1 cellular context compared by ENCODE assay signal in the genomic region with DNA sequence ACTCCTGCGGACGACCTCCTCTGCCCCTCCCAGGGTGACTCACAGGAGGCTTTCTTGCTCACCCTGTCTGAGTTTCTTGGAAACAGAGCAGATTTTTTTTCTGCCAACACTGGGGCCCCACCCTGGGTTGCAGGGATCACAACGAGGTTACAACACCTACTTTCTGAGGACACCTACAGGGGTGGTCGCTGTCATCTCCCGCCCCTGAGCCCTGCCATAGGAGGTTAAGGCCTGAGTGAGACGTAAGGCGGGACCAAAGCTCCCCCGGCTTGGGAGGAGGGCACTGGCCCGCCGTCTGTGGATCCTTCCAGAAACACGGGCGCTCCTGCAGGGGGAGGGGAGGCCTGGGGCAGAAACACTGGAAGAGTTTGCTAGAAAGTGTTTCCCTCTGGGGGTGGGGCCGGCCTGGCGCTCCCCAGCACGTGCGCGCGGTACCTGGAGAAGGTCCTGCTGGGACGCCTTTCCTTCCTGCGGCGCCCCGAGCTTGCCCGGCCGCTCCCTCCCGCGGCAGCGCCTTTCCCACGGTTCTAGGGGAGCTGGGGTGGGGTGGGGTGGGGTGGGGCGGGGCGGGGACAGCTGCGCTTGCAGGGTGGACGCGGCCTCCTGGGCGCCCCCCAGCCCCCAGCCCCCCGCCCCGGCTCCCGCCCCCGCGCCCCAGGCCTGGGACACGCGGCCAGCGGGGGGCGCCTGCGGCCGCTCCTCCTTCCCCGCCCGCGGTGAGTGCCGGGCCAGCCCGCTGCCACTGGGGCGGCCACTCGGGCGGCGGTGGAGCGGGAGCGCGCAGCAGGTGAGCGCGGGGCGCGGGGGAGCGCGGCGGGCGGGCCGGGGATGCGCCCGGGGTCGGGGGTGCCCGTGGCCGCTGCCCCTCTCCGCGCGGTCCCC.
A peak's percentile ranks its signal among the peaks of the same experiment; 100 is the strongest.
TF ChIP-seq lines count a peak whose summit lies in the region.

No MANE protein-coding gene starts in this region.

TF ChIP-seq in K562, 482 proteins besides CTCF, POLR2A, EP300 and RAD21 (continued from another document and continues in another):
- peak; percentile 70 for TF ChIP-seq L3MBTL2 (IDR thresholded peaks at IDR 0.05)
- TF ChIP-seq ZNF354B (CRISPR knock-in tag; IDR thresholded peaks at IDR 0.05): no peak
- 0 out of 2 replicates have a peak, but pooled peaks have one; percentile 35 for TF ChIP-seq SP1 (CRISPR knock-in tag; IDR thresholded peaks at IDR 0.05)
- TF ChIP-seq NFIC (IDR thresholded peaks at IDR 0.05): peak; percentile 18; the same call in 1 of the 2 replicates
- TF ChIP-seq ZFX (CRISPR knock-in tag; IDR thresholded peaks at IDR 0.05): peak; percentile 72
- peak; percentile 56; the same call in 1 of the 2 replicates for TF ChIP-seq SUPT5H (IDR thresholded peaks at IDR 0.05)
- peak; percentile 92 for TF ChIP-seq EP400 (IDR thresholded peaks at IDR 0.05)
- peak; percentile 72; the same call in 1 of the 2 replicates for TF ChIP-seq NBN (IDR thresholded peaks at IDR 0.05; ENCODE audit: low read depth)
- TF ChIP-seq ZZZ3 (IDR thresholded peaks at IDR 0.05): no peak
- 0 out of 2 replicates have a peak, but pooled peaks have one; percentile 17 for TF ChIP-seq GATAD2A (IDR thresholded peaks at IDR 0.05)
- TF ChIP-seq, protein P1, sequence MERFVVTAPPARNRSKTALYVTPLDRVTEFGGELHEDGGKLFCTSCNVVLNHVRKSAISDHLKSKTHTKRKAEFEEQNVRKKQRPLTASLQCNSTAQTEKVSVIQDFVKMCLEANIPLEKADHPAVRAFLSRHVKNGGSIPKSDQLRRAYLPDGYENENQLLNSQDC (CRISPR knock-in tag; IDR thresholded peaks at IDR 0.05): no peak
- TF ChIP-seq, protein P2, sequence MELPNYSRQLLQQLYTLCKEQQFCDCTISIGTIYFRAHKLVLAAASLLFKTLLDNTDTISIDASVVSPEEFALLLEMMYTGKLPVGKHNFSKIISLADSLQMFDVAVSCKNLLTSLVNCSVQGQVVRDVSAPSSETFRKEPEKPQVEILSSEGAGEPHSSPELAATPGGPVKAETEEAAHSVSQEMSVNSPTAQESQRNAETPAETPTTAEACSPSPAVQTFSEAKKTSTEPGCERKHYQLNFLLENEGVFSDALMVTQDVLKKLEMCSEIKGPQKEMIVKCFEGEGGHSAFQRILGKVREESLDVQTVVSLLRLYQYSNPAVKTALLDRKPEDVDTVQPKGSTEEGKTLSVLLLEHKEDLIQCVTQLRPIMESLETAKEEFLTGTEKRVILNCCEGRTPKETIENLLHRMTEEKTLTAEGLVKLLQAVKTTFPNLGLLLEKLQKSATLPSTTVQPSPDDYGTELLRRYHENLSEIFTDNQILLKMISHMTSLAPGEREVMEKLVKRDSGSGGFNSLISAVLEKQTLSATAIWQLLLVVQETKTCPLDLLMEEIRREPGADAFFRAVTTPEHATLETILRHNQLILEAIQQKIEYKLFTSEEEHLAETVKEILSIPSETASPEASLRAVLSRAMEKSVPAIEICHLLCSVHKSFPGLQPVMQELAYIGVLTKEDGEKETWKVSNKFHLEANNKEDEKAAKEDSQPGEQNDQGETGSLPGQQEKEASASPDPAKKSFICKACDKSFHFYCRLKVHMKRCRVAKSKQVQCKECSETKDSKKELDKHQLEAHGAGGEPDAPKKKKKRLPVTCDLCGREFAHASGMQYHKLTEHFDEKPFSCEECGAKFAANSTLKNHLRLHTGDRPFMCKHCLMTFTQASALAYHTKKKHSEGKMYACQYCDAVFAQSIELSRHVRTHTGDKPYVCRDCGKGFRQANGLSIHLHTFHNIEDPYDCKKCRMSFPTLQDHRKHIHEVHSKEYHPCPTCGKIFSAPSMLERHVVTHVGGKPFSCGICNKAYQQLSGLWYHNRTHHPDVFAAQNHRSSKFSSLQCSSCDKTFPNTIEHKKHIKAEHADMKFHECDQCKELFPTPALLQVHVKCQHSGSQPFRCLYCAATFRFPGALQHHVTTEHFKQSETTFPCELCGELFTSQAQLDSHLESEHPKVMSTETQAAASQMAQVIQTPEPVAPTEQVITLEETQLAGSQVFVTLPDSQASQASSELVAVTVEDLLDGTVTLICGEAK (IDR thresholded peaks at IDR 0.05): no peak
- TF ChIP-seq, protein P2 (CRISPR knock-in tag; IDR thresholded peaks at IDR 0.05): no peak
- TF ChIP-seq SMAD4 (CRISPR knock-in tag; conservative IDR thresholded peaks at IDR 0.05): peak; percentile 95
- peak; percentile 20; the same call in 1 of the 2 replicates for TF ChIP-seq TCF3 (CRISPR knock-in tag; IDR thresholded peaks at IDR 0.05)
- TF ChIP-seq GATA2 (CRISPR knock-in tag; IDR thresholded peaks at IDR 0.05): no peak
- TF ChIP-seq XRCC5 (IDR thresholded peaks at IDR 0.05; ENCODE audit: low read depth, low read length): peak; percentile 30; the same call in 1 of the 2 replicates
- TF ChIP-seq BRF1 (IDR thresholded peaks at IDR 0.05; ENCODE audit: borderline replicate concordance, extremely low read depth, insufficient read length): no peak
- peak; percentile 92 for TF ChIP-seq BHLHE40 (IDR thresholded peaks at IDR 0.05; ENCODE audit: low read length)
- TF ChIP-seq, protein P3, sequence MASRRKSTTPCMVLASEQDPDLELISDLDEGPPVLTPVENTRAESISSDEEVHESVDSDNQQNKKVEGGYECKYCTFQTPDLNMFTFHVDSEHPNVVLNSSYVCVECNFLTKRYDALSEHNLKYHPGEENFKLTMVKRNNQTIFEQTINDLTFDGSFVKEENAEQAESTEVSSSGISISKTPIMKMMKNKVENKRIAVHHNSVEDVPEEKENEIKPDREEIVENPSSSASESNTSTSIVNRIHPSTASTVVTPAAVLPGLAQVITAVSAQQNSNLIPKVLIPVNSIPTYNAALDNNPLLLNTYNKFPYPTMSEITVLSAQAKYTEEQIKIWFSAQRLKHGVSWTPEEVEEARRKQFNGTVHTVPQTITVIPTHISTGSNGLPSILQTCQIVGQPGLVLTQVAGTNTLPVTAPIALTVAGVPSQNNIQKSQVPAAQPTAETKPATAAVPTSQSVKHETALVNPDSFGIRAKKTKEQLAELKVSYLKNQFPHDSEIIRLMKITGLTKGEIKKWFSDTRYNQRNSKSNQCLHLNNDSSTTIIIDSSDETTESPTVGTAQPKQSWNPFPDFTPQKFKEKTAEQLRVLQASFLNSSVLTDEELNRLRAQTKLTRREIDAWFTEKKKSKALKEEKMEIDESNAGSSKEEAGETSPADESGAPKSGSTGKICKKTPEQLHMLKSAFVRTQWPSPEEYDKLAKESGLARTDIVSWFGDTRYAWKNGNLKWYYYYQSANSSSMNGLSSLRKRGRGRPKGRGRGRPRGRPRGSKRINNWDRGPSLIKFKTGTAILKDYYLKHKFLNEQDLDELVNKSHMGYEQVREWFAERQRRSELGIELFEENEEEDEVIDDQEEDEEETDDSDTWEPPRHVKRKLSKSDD (conservative IDR thresholded peaks at IDR 0.05; ENCODE audit: low read length): no peak
- TF ChIP-seq ZBTB7A (IDR thresholded peaks at IDR 0.05; ENCODE audit: borderline replicate concordance, control insufficient read depth, low read depth, low read length): peak; percentile 75; the same call in 1 of the 2 replicates
- TF ChIP-seq E2F6 (IDR thresholded peaks at IDR 0.05; ENCODE audit: borderline replicate concordance in 1 of 2, extremely low read depth in 1 of 2, insufficient read depth in 1 of 2, insufficient read length in 1 of 2, low read depth in 1 of 2, low read length in 1 of 2, poor library complexity in 1 of 2, severe bottlenecking in 1 of 2): peak; percentile 67 to 77
- TF ChIP-seq, protein P4, sequence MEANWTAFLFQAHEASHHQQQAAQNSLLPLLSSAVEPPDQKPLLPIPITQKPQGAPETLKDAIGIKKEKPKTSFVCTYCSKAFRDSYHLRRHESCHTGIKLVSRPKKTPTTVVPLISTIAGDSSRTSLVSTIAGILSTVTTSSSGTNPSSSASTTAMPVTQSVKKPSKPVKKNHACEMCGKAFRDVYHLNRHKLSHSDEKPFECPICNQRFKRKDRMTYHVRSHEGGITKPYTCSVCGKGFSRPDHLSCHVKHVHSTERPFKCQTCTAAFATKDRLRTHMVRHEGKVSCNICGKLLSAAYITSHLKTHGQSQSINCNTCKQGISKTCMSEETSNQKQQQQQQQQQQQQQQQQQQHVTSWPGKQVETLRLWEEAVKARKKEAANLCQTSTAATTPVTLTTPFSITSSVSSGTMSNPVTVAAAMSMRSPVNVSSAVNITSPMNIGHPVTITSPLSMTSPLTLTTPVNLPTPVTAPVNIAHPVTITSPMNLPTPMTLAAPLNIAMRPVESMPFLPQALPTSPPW (CRISPR knock-in tag; IDR thresholded peaks at IDR 0.05): peak; percentile 92
- no peak for TF ChIP-seq NR2C1 (IDR thresholded peaks at IDR 0.05)
- 0 out of 2 replicates have a peak, but pooled peaks have one; percentile 27 for TF ChIP-seq NR2C1 (tag; IDR thresholded peaks at IDR 0.05)
- TF ChIP-seq, protein P5, sequence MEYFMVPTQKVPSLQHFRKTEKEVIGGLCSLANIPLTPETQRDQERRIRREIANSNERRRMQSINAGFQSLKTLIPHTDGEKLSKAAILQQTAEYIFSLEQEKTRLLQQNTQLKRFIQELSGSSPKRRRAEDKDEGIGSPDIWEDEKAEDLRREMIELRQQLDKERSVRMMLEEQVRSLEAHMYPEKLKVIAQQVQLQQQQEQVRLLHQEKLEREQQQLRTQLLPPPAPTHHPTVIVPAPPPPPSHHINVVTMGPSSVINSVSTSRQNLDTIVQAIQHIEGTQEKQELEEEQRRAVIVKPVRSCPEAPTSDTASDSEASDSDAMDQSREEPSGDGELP (CRISPR knock-in tag; IDR thresholded peaks at IDR 0.05; ENCODE audit: borderline replicate concordance): peak; percentile 50; the same call in 1 of the 2 replicates
- TF ChIP-seq NFIX (CRISPR knock-in tag; IDR thresholded peaks at IDR 0.05; ENCODE audit: low read depth): no peak
- TF ChIP-seq SMARCE1 (IDR thresholded peaks at IDR 0.05): peak; percentile 87
- peak in 1 of 2 experiments; percentile 36; a peak in 1 of 4 replicates for TF ChIP-seq RCOR1 (IDR thresholded peaks at IDR 0.05; ENCODE audit: borderline replicate concordance in 1 of 2, low read depth in 2 of 2, low read length in 2 of 2)
- peak; percentile 81 for TF ChIP-seq CEBPG (CRISPR knock-in tag; IDR thresholded peaks at IDR 0.05)
- peak; percentile 21 to 75; a peak in 2 of 4 replicates for TF ChIP-seq CEBPG (tag; conservative IDR thresholded peaks at IDR 0.05 in 1 of 2, IDR thresholded peaks at IDR 0.05 in 1 of 2)
- TF ChIP-seq HDAC2 (IDR thresholded peaks at IDR 0.05): peak; percentile 77; the same call in 1 of the 2 replicates
- TF ChIP-seq RBFOX2 (IDR thresholded peaks at IDR 0.05; ENCODE audit: low read depth, low read length): peak; percentile 76
- peak; percentile 95 for TF ChIP-seq ATF3 (IDR thresholded peaks at IDR 0.05)
- no peak for TF ChIP-seq ATF3 (CRISPR knock-in tag; conservative IDR thresholded peaks at IDR 0.05)
- 0 out of 2 replicates have a peak, but pooled peaks have one; percentile 46 for TF ChIP-seq GABPB1 (CRISPR knock-in tag; IDR thresholded peaks at IDR 0.05)
- peak; percentile 84 for TF ChIP-seq JUN (IDR thresholded peaks at IDR 0.05; ENCODE audit: borderline replicate concordance, low read depth, low read length)
- no peak for TF ChIP-seq JUN (CRISPR knock-in tag; IDR thresholded peaks at IDR 0.05; ENCODE audit: borderline replicate concordance)
- TF ChIP-seq MYC (IDR thresholded peaks at IDR 0.05; ENCODE audit: low read depth, low read length): peak; percentile 85
- no peak for TF ChIP-seq MYC (CRISPR knock-in tag; IDR thresholded peaks at IDR 0.05; ENCODE audit: borderline replicate concordance, low read depth)
- no peak for TF ChIP-seq DEAF1 (CRISPR knock-in tag; IDR thresholded peaks at IDR 0.05)
- TF ChIP-seq ZNF311 (CRISPR knock-in tag; IDR thresholded peaks at IDR 0.05): no peak
